In genomic region chr2:26704441-26704977, GRCh38 we compare ENCODE assay signal across 14 cellular contexts. TPM values are rescaled to one million over a fixed set of nuclear protein-coding genes. Genes with fewer than 3 reads are reported as not detected.
DNase-seq lines count a peak whose midpoint lies in the region; ATAC-seq, FAIRE-seq and TF ChIP-seq lines count a peak whose summit lies in the region.
"Had no signal": no experiment of that assay in that cellular context is flagged by ENCODE, and none has a peak within 500 bp of the region (broad histone marks: within the 10 kb centered on the region; RNA-seq: fewer than 3 reads in every experiment).

No MANE protein-coding gene starts in this region.

- DNase-seq in H54 (ENCODE audit: insufficient read length, low spot score) = peak; percentile 69
- DNase-seq in astrocyte (ENCODE audit: low read depth) = peak; percentile 74
- no peak for DNase-seq in left cardiac atrium
- peak; percentile 45 for DNase-seq in stromal cell of bone marrow (ENCODE audit: low read depth)
- DNase-seq in activated CD4-positive, alpha-beta T cell treated with anti-CD3 and anti-CD28 coated beads for 4 hours = no peak
- no peak for DNase-seq in activated CD8-positive, alpha-beta T cell treated with anti-CD3 and anti-CD28 coated beads, Interleukin-2, amount 10 ng/mL, durations not matched to agents 7 days and 5 days
- DNase-seq in effector CD8-positive, alpha-beta T cell (lab: John Stamatoyannopoulos, UW) = no peak
- DNase-seq: anterior cingulate cortex; Calu3; stimulated activated CD4-positive, alpha-beta T cell treated with anti-CD3 and anti-CD28 coated beads, Interleukin-12 subunit alpha, Interleukin-12 subunit beta, amount 100 ng/mL, for 4 hours had no signal

- no peak for TF ChIP-seq POLR2A in H54 (IDR thresholded peaks at IDR 0.05; ENCODE audit: low read depth, low read length)

- H3K27ac ChIP-seq in astrocyte (ENCODE audit: low read depth, low read length) = peak overlapping the region; percentile 61
- H3K27ac ChIP-seq: RWPE1, VCaP had no signal

- H3K9me3 Mint-ChIP-seq in astrocyte (ENCODE audit: unreplicated experiment) = peaks cover 2% of the 10 kb centered on the region
- H3K9me3 Mint-ChIP-seq in activated CD8-positive, alpha-beta T cell treated with anti-CD3 and anti-CD28 coated beads, Interleukin-2, amount 10 ng/mL, durations not matched to agents 7 days and 5 days (ENCODE audit: insufficient read depth) = no peaks in the 10 kb centered on the region

- no peak overlapping the region for H3K4me3 ChIP-seq in astrocyte (ENCODE audit: insufficient read depth, low read depth, low read length)

- H3K9me3 ChIP-seq in astrocyte (ENCODE audit: insufficient read depth, low read depth, low read length) = no peaks in the 10 kb centered on the region

- H3K4me1 ChIP-seq in astrocyte (ENCODE audit: insufficient read depth, low read length) = peaks cover 16% of the 10 kb centered on the region

- peak overlapping the region; percentile 65 for H3K4me2 ChIP-seq in astrocyte (ENCODE audit: low read length)

- peak overlapping the region; percentile 68 for H3K9ac ChIP-seq in astrocyte (ENCODE audit: low read length)

- H3K4me3 Mint-ChIP-seq in astrocyte (ENCODE audit: unreplicated experiment) = peak overlapping the region; percentile 40
- no peak overlapping the region for H3K4me3 Mint-ChIP-seq in activated CD8-positive, alpha-beta T cell treated with anti-CD3 and anti-CD28 coated beads, Interleukin-2, amount 10 ng/mL, durations not matched to agents 7 days and 5 days

- peak overlapping the region; percentile 84 for H2AFZ ChIP-seq in astrocyte (ENCODE audit: low read depth, low read length)

- H3K27me3 ChIP-seq in astrocyte (ENCODE audit: insufficient read depth, low read length) = no peaks in the 10 kb centered on the region

- H3K27ac Mint-ChIP-seq in astrocyte (ENCODE audit: unreplicated experiment) = peak overlapping the region; percentile 41
- H3K27ac Mint-ChIP-seq in activated CD8-positive, alpha-beta T cell treated with anti-CD3 and anti-CD28 coated beads, Interleukin-2, amount 10 ng/mL, durations not matched to agents 7 days and 5 days = no peak overlapping the region

- no peaks in the 10 kb centered on the region for H4K20me1 ChIP-seq in astrocyte (ENCODE audit: insufficient read depth, low read length)

- H3K27me3 Mint-ChIP-seq in astrocyte (ENCODE audit: low read depth, unreplicated experiment) = peaks cover 56% of the 10 kb centered on the region
- peaks cover 3% of the 10 kb centered on the region for H3K27me3 Mint-ChIP-seq in activated CD8-positive, alpha-beta T cell treated with anti-CD3 and anti-CD28 coated beads, Interleukin-2, amount 10 ng/mL, durations not matched to agents 7 days and 5 days (ENCODE audit: low read depth)

- peaks cover 32% of the 10 kb centered on the region for H3K4me1 Mint-ChIP-seq in astrocyte (ENCODE audit: low read depth, unreplicated experiment)
- H3K4me1 Mint-ChIP-seq in activated CD8-positive, alpha-beta T cell treated with anti-CD3 and anti-CD28 coated beads, Interleukin-2, amount 10 ng/mL, durations not matched to agents 7 days and 5 days (ENCODE audit: low read depth) = no peaks in the 10 kb centered on the region

- CTCF ChIA-PET in activated CD8-positive, alpha-beta T cell treated with anti-CD3 and anti-CD28 coated beads, Interleukin-2, amount 10 ng/mL, durations not matched to agents 7 days and 5 days (lab: Charles Lee) = no interaction called here

- peak; percentile 27 to 41 for ATAC-seq in left cardiac atrium
- ATAC-seq in activated CD8-positive, alpha-beta T cell treated with anti-CD3 and anti-CD28 coated beads, Interleukin-2, amount 10 ng/mL, durations not matched to agents 7 days and 5 days = no peak
- no peak for ATAC-seq in HG02840 (IDR thresholded peaks at IDR 0.05; ENCODE audit: low FRiP score, unreplicated experiment)

- no peaks in the 10 kb centered on the region for H3K36me3 Mint-ChIP-seq in astrocyte (ENCODE audit: low read depth, unreplicated experiment)
- H3K36me3 Mint-ChIP-seq in activated CD8-positive, alpha-beta T cell treated with anti-CD3 and anti-CD28 coated beads, Interleukin-2, amount 10 ng/mL, durations not matched to agents 7 days and 5 days (ENCODE audit: low read depth) = no peaks in the 10 kb centered on the region

- H3K79me2 ChIP-seq in astrocyte (ENCODE audit: insufficient read depth, low read length) = no peaks in the 10 kb centered on the region

- no peak for FAIRE-seq in H54 (lab: Jason Lieb, UNC)
- peak; percentile 89 for FAIRE-seq in astrocyte (lab: Jason Lieb, UNC)
- FAIRE-seq: endothelial cell of umbilical vein had no signal

- intact Hi-C loops in left cardiac atrium (cut with DNase I) = no loop called here

- POLR2A ChIA-PET in activated CD8-positive, alpha-beta T cell treated with anti-CD3 and anti-CD28 coated beads, Interleukin-2, amount 10 ng/mL, durations not matched to agents 7 days and 5 days (lab: Charles Lee) = no interaction called here

- no peaks in the 10 kb centered on the region for H3K36me3 ChIP-seq in astrocyte (ENCODE audit: insufficient read depth, low read length)

- TF ChIP-seq CTCF in astrocyte (IDR thresholded peaks at IDR 0.05; ENCODE audit: insufficient read depth, low read depth, low read length) = no peak

RNA-seq across cellular contexts. Expression of gene KCNK3, which starts 12.0 kb away (rescaled TPM):
- total RNA-seq in astrocyte (1.9 and 2.3 TPM in 2 replicates), left cardiac atrium (10 to 100 TPM; 30.9 to 35.4 TPM)
- total RNA-seq in activated CD8-positive, alpha-beta T cell treated with anti-CD3 and anti-CD28 coated beads, Interleukin-2, amount 10 ng/mL, durations not matched to agents 7 days and 5 days = not detected
- total RNA-seq: Calu3, endothelial cell of umbilical vein had no signal

RNA-seq across cellular contexts. Expression of gene SLC35F6, which starts 59.6 kb away (rescaled TPM):
- total RNA-seq in astrocyte (41.9 and 42.5 TPM in 2 replicates), left cardiac atrium (10 to 100 TPM; 26.4 to 35.5 TPM)
- total RNA-seq in activated CD8-positive, alpha-beta T cell treated with anti-CD3 and anti-CD28 coated beads, Interleukin-2, amount 10 ng/mL, durations not matched to agents 7 days and 5 days = 10 to 100 TPM; 21.0 to 21.1 TPM

Comparison
In these comparisons a context has a peak if more than half of its experiments do, and no peak if none do; other contexts are left out.
1. DNase-seq: peak in H54 (single experiment), astrocyte (single experiment) and stromal cell of bone marrow (single experiment); none in left cardiac atrium (single experiment), activated CD4-positive, alpha-beta T cell treated with anti-CD3 and anti-CD28 coated beads for 4 hours (0 of 2), activated CD8-positive, alpha-beta T cell treated with anti-CD3 and anti-CD28 coated beads, Interleukin-2, amount 10 ng/mL, durations not matched to agents 7 days and 5 days (single experiment) and effector CD8-positive, alpha-beta T cell (single experiment).
2. ATAC-seq: peak in left cardiac atrium (2 of 2); none in activated CD8-positive, alpha-beta T cell treated with anti-CD3 and anti-CD28 coated beads, Interleukin-2, amount 10 ng/mL, durations not matched to agents 7 days and 5 days (single experiment) and HG02840 (single experiment).